Comparison of ENCODE assay signal across 10 cellular contexts in the genomic region with DNA sequence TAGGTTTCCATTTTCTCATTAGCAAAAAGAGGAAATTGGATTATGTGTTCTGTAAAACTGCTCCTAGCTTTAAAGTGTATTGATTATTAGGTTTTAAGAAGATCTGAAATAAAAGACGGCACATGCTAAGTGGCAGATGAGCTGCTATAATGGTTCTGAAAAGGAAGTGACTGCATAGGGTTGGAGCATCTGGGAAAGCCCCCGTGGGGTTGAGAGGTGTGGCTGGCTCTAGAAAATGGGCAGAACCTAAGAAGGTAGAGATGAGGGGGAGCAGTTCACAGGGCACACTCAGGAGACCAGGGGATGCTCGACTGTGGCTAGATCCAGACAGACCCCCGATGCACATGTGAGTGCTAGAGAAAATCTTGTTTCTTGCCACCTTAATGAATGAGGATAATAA. TPM values are rescaled to one million over a fixed set of nuclear protein-coding genes. Genes with fewer than 3 reads are reported as not detected.
DNase-seq lines count a peak whose midpoint lies in the region; ATAC-seq and TF ChIP-seq lines count a peak whose summit lies in the region.
"Had no signal": no experiment of that assay in that cellular context is flagged by ENCODE, and none has a peak within 500 bp of the region (broad histone marks: within the 10 kb centered on the region; RNA-seq: fewer than 3 reads in every experiment).

No MANE protein-coding gene starts in this region.

- no peaks in the 10 kb centered on the region for H3K36me3 ChIP-seq in CD8-positive, alpha-beta T cell (ENCODE audit: insufficient read depth, low read length)

- H3K4me3 Mint-ChIP-seq in CD8-positive, alpha-beta T cell, result peak overlapping the region; percentile 82
- H3K4me3 Mint-ChIP-seq in osteocyte (ENCODE audit: unreplicated experiment), result no peak overlapping the region
- H3K4me3 Mint-ChIP-seq: dendritic cell treated with granulocyte-macrophage colony-stimulating factor and Interleukin-4, amounts not matched to agents 40 ng/mL and 50 ng/mL, for 4 days had no signal

- intact Hi-C loops in CD8-positive, alpha-beta T cell (cut with DNase I, micrococcal nuclease), result no loop called here

- H3K27ac ChIP-seq in CD8-positive, alpha-beta T cell (ENCODE audit: low read depth, low read length), result no peak overlapping the region

- CTCF ChIA-PET in CD8-positive, alpha-beta T cell (lab: Charles Lee), result interaction anchor here (1.5 kb wide), 1 partner anchor 11 kb away, joined by 6 read pairs; no protein-coding TSS in a partner anchor

- H3K27me3 ChIP-seq in CD8-positive, alpha-beta T cell (ENCODE audit: insufficient read depth, low read length), result no peaks in the 10 kb centered on the region

- ATAC-seq in CD8-positive, alpha-beta T cell, result peak; percentile 89
- ATAC-seq in GM19468 (IDR thresholded peaks at IDR 0.05; ENCODE audit: extremely low read depth, unreplicated experiment), result peak; percentile 20
- ATAC-seq in HG03520 (IDR thresholded peaks at IDR 0.05; ENCODE audit: unreplicated experiment), result peak; percentile 67
- ATAC-seq in activated naive CD4-positive, alpha-beta T cell treated with anti-CD3 and anti-CD28 coated beads, Interleukin-2, amount 50 U/mL, for 72 hours, result peak; percentile 69 to 85

- H3K27me3 Mint-ChIP-seq in CD8-positive, alpha-beta T cell (ENCODE audit: low read depth), result no peaks in the 10 kb centered on the region
- no peaks in the 10 kb centered on the region for H3K27me3 Mint-ChIP-seq in osteocyte (ENCODE audit: unreplicated experiment)
- H3K27me3 Mint-ChIP-seq: dendritic cell treated with granulocyte-macrophage colony-stimulating factor and Interleukin-4, amounts not matched to agents 40 ng/mL and 50 ng/mL, for 4 days had no signal

- peak overlapping the region; percentile 81 for H3K27ac Mint-ChIP-seq in CD8-positive, alpha-beta T cell
- H3K27ac Mint-ChIP-seq in activated naive CD4-positive, alpha-beta T cell treated with anti-CD3 and anti-CD28 coated beads, Interleukin-2, amount 50 U/mL, for 72 hours, result no peak overlapping the region
- H3K27ac Mint-ChIP-seq in osteocyte (ENCODE audit: unreplicated experiment), result no peak overlapping the region
- H3K27ac Mint-ChIP-seq: dendritic cell treated with granulocyte-macrophage colony-stimulating factor and Interleukin-4, amounts not matched to agents 40 ng/mL and 50 ng/mL, for 4 days had no signal

- no peak for TF ChIP-seq CTCF in CD8-positive, alpha-beta T cell (IDR thresholded peaks at IDR 0.05)
- TF ChIP-seq CTCF in osteocyte (IDR thresholded peaks at IDR 0.05), result no peak

- no peaks in the 10 kb centered on the region for H3K9me3 ChIP-seq in CD8-positive, alpha-beta T cell (ENCODE audit: low read length)

- H3K36me3 Mint-ChIP-seq in CD8-positive, alpha-beta T cell, result peaks cover 5% of the 10 kb centered on the region
- H3K36me3 Mint-ChIP-seq in activated naive CD4-positive, alpha-beta T cell treated with anti-CD3 and anti-CD28 coated beads, Interleukin-2, amount 50 U/mL, for 72 hours, result peaks cover 7 to 31% of the 10 kb centered on the region in 2 donors
- H3K36me3 Mint-ChIP-seq in osteocyte (ENCODE audit: unreplicated experiment), result no peaks in the 10 kb centered on the region

- POLR2A ChIA-PET in CD8-positive, alpha-beta T cell (lab: Charles Lee), result interaction anchor here (1.4 kb wide), 1 partner anchor 722 kb away, joined by 7 read pairs; a partner anchor contains a TSS

- H3K4me1 Mint-ChIP-seq in CD8-positive, alpha-beta T cell (ENCODE audit: low read depth), result peaks cover 59% of the 10 kb centered on the region
- H3K4me1 Mint-ChIP-seq in osteocyte (ENCODE audit: unreplicated experiment), result no peaks in the 10 kb centered on the region

- H3K4me1 ChIP-seq in CD8-positive, alpha-beta T cell (ENCODE audit: insufficient read depth, low read length), result peaks cover 29% of the 10 kb centered on the region

- H3K9me3 Mint-ChIP-seq in CD8-positive, alpha-beta T cell, result no peaks in the 10 kb centered on the region
- peaks cover 4 to 11% of the 10 kb centered on the region in 2 donors for H3K9me3 Mint-ChIP-seq in activated naive CD4-positive, alpha-beta T cell treated with anti-CD3 and anti-CD28 coated beads, Interleukin-2, amount 50 U/mL, for 72 hours
- H3K9me3 Mint-ChIP-seq in osteocyte (ENCODE audit: unreplicated experiment), result no peaks in the 10 kb centered on the region

- DNase-seq in CD8-positive, alpha-beta T cell, result peak in 5 of 7 experiments; percentile 12 to 56 (median 16)
- no peak for DNase-seq in activated naive CD4-positive, alpha-beta T cell treated with anti-CD3 and anti-CD28 coated beads, Interleukin-2, amount 50 U/mL, for 72 hours (ENCODE audit: low spot score in 2 of 2)
- DNase-seq in osteocyte (ENCODE audit: extremely low spot score, unreplicated experiment) (no peak), SKM-1 (lab: John Stamatoyannopoulos, UW; ENCODE audit: unreplicated experiment) (no peak), epidermal melanocyte (ENCODE audit: insufficient read length, low spot score) (no peak), Ammon's horn (ENCODE audit: low spot score) (no peak)

- H3K4me3 ChIP-seq in CD8-positive, alpha-beta T cell (ENCODE audit: low read depth, low read length), result no peak overlapping the region

RNA-seq across cellular contexts. Expression of a gene that starts 1.9 kb away (rescaled TPM):
- total RNA-seq in CD8-positive, alpha-beta T cell, result 1 to 10 TPM; 2.1 to 3.0 TPM
- total RNA-seq in activated naive CD4-positive, alpha-beta T cell treated with anti-CD3 and anti-CD28 coated beads, Interleukin-2, amount 50 U/mL, for 72 hours, result 1 to 10 TPM in 1 of 2 donors, not detected in 1; 1.9 TPM
- total RNA-seq in osteocyte, result not detected in 2 replicates
- total RNA-seq: M059J had no signal

Comparison
In these comparisons a context has a peak if more than half of its experiments do, and no peak if none do; other contexts are left out.
1. ATAC-seq: peak in every context shown above with its lines; median percentile 89 in CD8-positive, alpha-beta T cell; 77 in activated naive CD4-positive, alpha-beta T cell treated with anti-CD3 and anti-CD28 coated beads, Interleukin-2, amount 50 U/mL, for 72 hours; 67 in HG03520; 20 in GM19468.
2. DNase-seq: peak in CD8-positive, alpha-beta T cell (5 of 7); none in activated naive CD4-positive, alpha-beta T cell treated with anti-CD3 and anti-CD28 coated beads, Interleukin-2, amount 50 U/mL, for 72 hours (0 of 2), osteocyte (single experiment), SKM-1 (single experiment), epidermal melanocyte (single experiment) and Ammon's horn (single experiment).